In the genomic region with DNA sequence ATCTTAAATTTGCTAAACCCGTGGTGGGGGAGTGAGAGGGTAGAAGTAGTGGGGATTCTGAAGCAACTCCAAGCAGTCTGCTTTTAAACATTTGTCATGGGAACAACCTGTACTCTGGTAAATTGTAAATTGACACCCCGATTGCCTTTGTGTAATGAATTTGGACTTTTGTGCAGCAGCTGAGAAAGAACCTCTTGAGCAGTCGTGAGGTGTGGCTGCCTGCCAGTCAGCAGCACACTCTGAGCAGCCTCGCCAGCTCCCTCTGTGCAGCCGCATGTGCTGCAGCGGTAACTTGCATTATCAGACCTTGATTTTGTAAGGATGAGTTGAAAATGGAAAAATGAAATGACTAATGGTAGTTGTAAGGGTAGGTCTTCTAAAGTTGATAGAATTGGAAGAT, we compare ENCODE assay signal across 7 cellular contexts.
A peak's percentile ranks its signal among the peaks of the same experiment; 100 is the strongest.
DNase-seq lines count a peak whose midpoint lies in the region; ATAC-seq and TF ChIP-seq lines count a peak whose summit lies in the region.

No MANE protein-coding gene starts in this region.

- ATAC-seq in RWPE2 (ENCODE audit: low read depth) (peak; percentile 70), HG02981 (IDR thresholded peaks at IDR 0.05; ENCODE audit: unreplicated experiment) (no peak)
- ATAC-seq in effector memory CD8-positive, alpha-beta T cell (replicated peaks): peak; percentile 63

- no peaks in the 10 kb centered on the region for H3K27me3 Mint-ChIP-seq in effector memory CD8-positive, alpha-beta T cell

- peaks cover 68 to 73% of the 10 kb centered on the region in 2 donors for H3K4me1 Mint-ChIP-seq in effector memory CD8-positive, alpha-beta T cell (ENCODE audit: low read depth in 2 of 2)

- H3K27ac ChIP-seq in RWPE2 (ENCODE audit: poor library complexity, severe bottlenecking) (peak overlapping the region; percentile 88), neutrophil (peak overlapping the region; percentile 86), spleen (peak overlapping the region in 4 of 8 donors; percentile 62 to 79 (median 73)), WERI-Rb-1 (no peak overlapping the region)

- peak overlapping the region in 1 of 2 donors; percentile 17 for H3K27ac Mint-ChIP-seq in effector memory CD8-positive, alpha-beta T cell

- TF ChIP-seq POLR2A in spleen (IDR thresholded peaks at IDR 0.05): no peak

- H3K27me3 ChIP-seq in RWPE2 (ENCODE audit: insufficient read depth, poor library complexity, severe bottlenecking) (no peaks in the 10 kb centered on the region), neutrophil (no peaks in the 10 kb centered on the region), spleen (replicated peaks in 1 of 7) (no peaks in the 10 kb centered on the region), WERI-Rb-1 (ENCODE audit: insufficient read depth, low read depth, severe bottlenecking) (no peaks in the 10 kb centered on the region)

- H3K36me3 ChIP-seq in RWPE2 (ENCODE audit: low read depth) (no peaks in the 10 kb centered on the region), neutrophil (peaks cover 5% of the 10 kb centered on the region), spleen (peaks cover 0 to 29% (median 0%) of the 10 kb centered on the region in 6 donors), WERI-Rb-1 (peaks cover 3% of the 10 kb centered on the region)

- no peaks in the 10 kb centered on the region for H3K9me3 ChIP-seq in RWPE2 (ENCODE audit: severe bottlenecking)
- H3K9me3 ChIP-seq in neutrophil: no peaks in the 10 kb centered on the region
- no peaks in the 10 kb centered on the region for H3K9me3 ChIP-seq in spleen
- no peaks in the 10 kb centered on the region for H3K9me3 ChIP-seq in WERI-Rb-1 (ENCODE audit: severe bottlenecking)

- intact Hi-C loops in spleen (cut with DNase I; ENCODE audit: low total_unique reads): loop anchor here (10.0 kb wide), 1 partner anchor 51 kb away; no protein-coding TSS in a partner anchor

- H3K36me3 Mint-ChIP-seq in effector memory CD8-positive, alpha-beta T cell (ENCODE audit: insufficient read depth): peaks cover 39% of the 10 kb centered on the region

- DNase-seq in M059J (ENCODE audit: low read depth) (peak; percentile 35), RWPE2 (ENCODE audit: low spot score) (no peak), spleen (no peak), WERI-Rb-1 (no peak)
- no peak for DNase-seq in effector memory CD8-positive, alpha-beta T cell

- H3K9me3 Mint-ChIP-seq in effector memory CD8-positive, alpha-beta T cell: no peaks in the 10 kb centered on the region

- WGBS in spleen, 5 donors: 43 to 69% (median 61%) methylated on average over 6 of the region's 6 CpGs

- no peak overlapping the region for H3K4me3 ChIP-seq in RWPE2 (ENCODE audit: severe bottlenecking)
- no peak overlapping the region for H3K4me3 ChIP-seq in neutrophil (ENCODE audit: low read depth in 1 of 2, low read length in 1 of 2)
- H3K4me3 ChIP-seq in spleen: no peak overlapping the region
- no peak overlapping the region for H3K4me3 ChIP-seq in WERI-Rb-1 (ENCODE audit: low read depth, low read length)

- no peak overlapping the region for H3K4me3 Mint-ChIP-seq in effector memory CD8-positive, alpha-beta T cell

- H3K4me1 ChIP-seq in RWPE2 (ENCODE audit: insufficient read depth, poor library complexity, severe bottlenecking) (peaks cover 43% of the 10 kb centered on the region), neutrophil (ENCODE audit: control insufficient read depth in 1 of 2, insufficient read depth in 1 of 2, low read depth in 1 of 2, low read length in 1 of 2) (peaks cover 44 to 51% of the 10 kb centered on the region in 2 experiments), spleen (peaks cover 48 to 100% (median 78%) of the 10 kb centered on the region in 6 donors)

- TF ChIP-seq CTCF in RWPE2 (IDR thresholded peaks at IDR 0.05; ENCODE audit: poor library complexity, severe bottlenecking) (peak; percentile 20), neutrophil (IDR thresholded peaks at IDR 0.05) (no peak), spleen (IDR thresholded peaks at IDR 0.05 in 8 of 11, conservative IDR thresholded peaks at IDR 0.05 in 3 of 11) (no peak), WERI-Rb-1 (IDR thresholded peaks at IDR 0.05; ENCODE audit: low read depth, low read length) (no peak)
